Comparison of ENCODE assay signal across 19 cellular contexts in genomic region chr5:154709368-154710305, GRCh38. TPM values are rescaled to one million over a fixed set of nuclear protein-coding genes. Genes with fewer than 3 reads are reported as not detected.
A peak's percentile ranks its signal among the peaks of the same experiment; 100 is the strongest.
DNase-seq lines count a peak whose midpoint lies in the region; ATAC-seq and TF ChIP-seq lines count a peak whose summit lies in the region.
"Had no signal": no experiment of that assay in that cellular context is flagged by ENCODE, and none has a peak within 500 bp of the region (broad histone marks: within the 10 kb centered on the region; RNA-seq: fewer than 3 reads in every experiment).

No MANE protein-coding gene starts in this region.

- no peak overlapping the region for H2AFZ ChIP-seq in OCI-LY7 (ENCODE audit: low read length)
- H2AFZ ChIP-seq: GM23338 had no signal

- TF ChIP-seq CTCF in OCI-LY7 (conservative IDR thresholded peaks at IDR 0.05; ENCODE audit: low read length): no peak

- no peak overlapping the region for H3K27ac ChIP-seq in OCI-LY7 (ENCODE audit: low read depth, low read length, poor library complexity, severe bottlenecking)
- H3K27ac ChIP-seq: BLaER1 had no signal

- POLR2A ChIA-PET in OCI-LY7 (lab: Charles Lee): interaction anchor here (0.6 to 1.3 kb wide), 2 partner anchors 13 to 396 kb away, joined by 3 to 5 read pairs; no protein-coding TSS in a partner anchor

- H3K9me3 ChIP-seq in OCI-LY7 (ENCODE audit: low read length): no peaks in the 10 kb centered on the region
- H3K9me3 ChIP-seq: BLaER1 had no signal

- no peak overlapping the region for H3K4me2 ChIP-seq in OCI-LY7 (ENCODE audit: low read length)
- H3K4me2 ChIP-seq: BLaER1, GM23338 had no signal

- H3K79me2 ChIP-seq in OCI-LY7 (ENCODE audit: insufficient read depth, low read depth, low read length): no peaks in the 10 kb centered on the region

- CTCF ChIA-PET in OCI-LY7 (lab: Charles Lee; ENCODE audit: unreplicated experiment): no interaction called here

- intact Hi-C loops in OCI-LY7 (cut with micrococcal nuclease; ENCODE audit: unreplicated experiment): no loop called here

- peak; percentile 9 to 52 for DNase-seq in NOMO-1 (lab: John Stamatoyannopoulos, UW; ENCODE audit: unreplicated experiment in 2 of 2)
- DNase-seq in NOMO-1 treated with dmso at 0.1 percent for 144 hours (lab: John Stamatoyannopoulos, UW; ENCODE audit: unreplicated experiment): no peak
- DNase-seq in NOMO-1 treated with DMSO at 0.1 percent for 48 hours (lab: John Stamatoyannopoulos, UW; ENCODE audit: unreplicated experiment): peak; percentile 25
- DNase-seq in fibroblast of peridontal ligament (ENCODE audit: extremely low read depth): peak; percentile 47
- no peak for DNase-seq in OCI-LY7 (ENCODE audit: low spot score)
- DNase-seq in NCI-H187 treated with DMSO at 0.1 percent for 48 hours (lab: John Stamatoyannopoulos, UW): no peak
- DNase-seq: CD8-positive, alpha-beta T cell; KBM-7; NCI-H1417 treated with DMSO at 0.1 percent for 48 hours; NCI-H1930; NCI-H446 treated with DMSO at 0.1 percent for 48 hours; NCI-H69; NK-92 treated with Interleukin-12 subunit alpha and Interleukin-12 subunit beta, amount 100 ng/mL, for 24 hours; RPMI8226; SIG-M5 had no signal

- ATAC-seq in HG03108 (IDR thresholded peaks at IDR 0.05; ENCODE audit: unreplicated experiment): no peak
- ATAC-seq: CD8-positive, alpha-beta T cell; GM23338; PC-3 had no signal

- H3K4me3 ChIP-seq in OCI-LY7 (ENCODE audit: low read depth, low read length, poor library complexity, severe bottlenecking): no peak overlapping the region
- H3K4me3 ChIP-seq: BLaER1, GM23338 had no signal

- no peaks in the 10 kb centered on the region for H3K4me1 ChIP-seq in OCI-LY7 (ENCODE audit: insufficient read depth, low read length, poor library complexity, severe bottlenecking)
- H3K4me1 ChIP-seq: BLaER1 had no signal

- BruUV-seq in OCI-LY7 (replicated peaks; lab: Mats Ljungman, UMichigan): no TSS peak

- H3K9me2 ChIP-seq in OCI-LY7 (ENCODE audit: insufficient read depth, low read length): no peaks in the 10 kb centered on the region

- no peaks in the 10 kb centered on the region for H3K36me3 ChIP-seq in OCI-LY7 (ENCODE audit: insufficient read depth, low read length)
- H3K36me3 ChIP-seq: BLaER1 had no signal

- no peaks in the 10 kb centered on the region for H4K20me1 ChIP-seq in OCI-LY7 (ENCODE audit: insufficient read depth, low read length)
- H4K20me1 ChIP-seq: BLaER1 had no signal

RNA-seq across cellular contexts. Expression of gene LARP1, which starts 45.5 kb away (rescaled TPM):
- total RNA-seq in OCI-LY7 (2014; rRNA removed; shearing (Covaris generic)): 66.2 and 71.1 TPM in 2 replicates
- total RNA-seq in OCI-LY7 (2022): 274 and 300 TPM in 2 replicates

Comparison
In these comparisons a context has a peak if more than half of its experiments do, and no peak if none do; other contexts are left out.
1. DNase-seq: peak in NOMO-1 (2 of 2), NOMO-1 treated with DMSO at 0.1 percent for 48 hours (single experiment) and fibroblast of peridontal ligament (single experiment); none in NOMO-1 treated with dmso at 0.1 percent for 144 hours (single experiment), OCI-LY7 (single experiment) and NCI-H187 treated with DMSO at 0.1 percent for 48 hours (single experiment).